ENCODE assay signal across 17 cellular contexts in genomic region chr4:14529653-14530052, GRCh38.
A peak's percentile ranks its signal among the peaks of the same experiment; 100 is the strongest.
DNase-seq lines count a peak whose midpoint lies in the region; ATAC-seq and TF ChIP-seq lines count a peak whose summit lies in the region.
"Had no signal": no experiment of that assay in that cellular context is flagged by ENCODE, and none has a peak within 500 bp of the region (broad histone marks: within the 10 kb centered on the region; RNA-seq: fewer than 3 reads in every experiment).

No MANE protein-coding gene starts in this region.

- H3K27me3 Mint-ChIP-seq in endodermal cell (ENCODE audit: insufficient read depth) = no peaks in the 10 kb centered on the region

- DNase-seq in NCI-H82 (lab: John Stamatoyannopoulos, UW) = peak; percentile 58
- no peak for DNase-seq in NCI-H82 treated with DMSO at 0.1 percent for 48 hours (lab: John Stamatoyannopoulos, UW; ENCODE audit: unreplicated experiment)
- DNase-seq in OCI-M1 (lab: John Stamatoyannopoulos, UW) = peak; percentile 47
- DNase-seq in endodermal cell = peak; percentile 75
- DNase-seq in retinal pigment epithelial cell (ENCODE audit: low read depth) = peak; percentile 92
- no peak for DNase-seq in esophagus squamous epithelium (lab: John Stamatoyannopoulos, UW)
- DNase-seq in activated naive CD4-positive, alpha-beta T cell (lab: John Stamatoyannopoulos, UW) = no peak
- DNase-seq: activated CD4-positive, alpha-beta T cell treated with anti-CD3 and anti-CD28 coated beads for 4 hours; cerebellar nuclear complex; DND-41; NCI-H2227 treated with DMSO at 0.1 percent for 48 hours had no signal

- no peak overlapping the region for H3K4me3 ChIP-seq in endodermal cell (ENCODE audit: low read length)
- H3K4me3 ChIP-seq in retinal pigment epithelial cell (ENCODE audit: low read length) = no peak overlapping the region
- no peak overlapping the region for H3K4me3 ChIP-seq in esophagus squamous epithelium
- H3K4me3 ChIP-seq: esophagus muscularis mucosa, K562, SK-N-MC had no signal

- no peak overlapping the region for H3K4me3 Mint-ChIP-seq in endodermal cell
- H3K4me3 Mint-ChIP-seq: activated T-helper 17 cell treated with anti-CD3 and anti-CD28 coated beads, Interleukin-2, amount 50 U/mL, for 72 hours; type B pancreatic cell had no signal

- peak overlapping the region; percentile 52 for H3K27ac Mint-ChIP-seq in endodermal cell
- H3K27ac Mint-ChIP-seq: activated T-helper 17 cell treated with anti-CD3 and anti-CD28 coated beads, Interleukin-2, amount 50 U/mL, for 72 hours; type B pancreatic cell had no signal

- no peak overlapping the region for H3K9ac ChIP-seq in endodermal cell (ENCODE audit: extremely low read depth, low read length, poor library complexity, severe bottlenecking)

- H3K9me3 ChIP-seq in endodermal cell (ENCODE audit: control insufficient read depth, low read length) = peaks cover 11% of the 10 kb centered on the region
- H3K9me3 ChIP-seq in esophagus squamous epithelium = no peaks in the 10 kb centered on the region
- H3K9me3 ChIP-seq: esophagus muscularis mucosa had no signal

- peaks cover 9% of the 10 kb centered on the region for H3K4me1 Mint-ChIP-seq in endodermal cell
- H3K4me1 Mint-ChIP-seq: activated T-helper 17 cell treated with anti-CD3 and anti-CD28 coated beads, Interleukin-2, amount 50 U/mL, for 72 hours had no signal

- H3K27ac ChIP-seq in endodermal cell (ENCODE audit: low read depth, low read length) (peak overlapping the region; percentile 52), esophagus squamous epithelium (no peak overlapping the region)
- H3K27ac ChIP-seq: esophagus muscularis mucosa, SK-N-MC had no signal

- H3K36me3 Mint-ChIP-seq in endodermal cell (ENCODE audit: low read depth) = no peaks in the 10 kb centered on the region
- H3K36me3 Mint-ChIP-seq: type B pancreatic cell had no signal

- H3K36me3 ChIP-seq in endodermal cell (ENCODE audit: control insufficient read depth, insufficient read depth, low read length) (no peaks in the 10 kb centered on the region), esophagus squamous epithelium (no peaks in the 10 kb centered on the region)
- H3K36me3 ChIP-seq: esophagus muscularis mucosa had no signal

- peaks cover 13% of the 10 kb centered on the region for H3K9me3 Mint-ChIP-seq in endodermal cell
- H3K9me3 Mint-ChIP-seq: activated T-helper 17 cell treated with anti-CD3 and anti-CD28 coated beads, Interleukin-2, amount 50 U/mL, for 72 hours; type B pancreatic cell had no signal

- intact Hi-C loops in esophagus squamous epithelium (cut with DNase I) = no loop called here

- H3K27me3 ChIP-seq in endodermal cell (ENCODE audit: control insufficient read depth, insufficient read depth, low read length, poor library complexity, severe bottlenecking) (no peaks in the 10 kb centered on the region), esophagus squamous epithelium (no peaks in the 10 kb centered on the region)
- H3K27me3 ChIP-seq: esophagus muscularis mucosa had no signal

- no peak for ATAC-seq in HG02884 (IDR thresholded peaks at IDR 0.05; ENCODE audit: unreplicated experiment)
- ATAC-seq: activated T-helper 17 cell treated with anti-CD3 and anti-CD28 coated beads, Interleukin-2, amount 50 U/mL, for 72 hours; K562 had no signal

- H3K4me1 ChIP-seq in endodermal cell (ENCODE audit: control insufficient read depth, insufficient read depth, low read length) (peaks cover 5% of the 10 kb centered on the region), esophagus squamous epithelium (peaks cover 0 to 8% (median 0%) of the 10 kb centered on the region in 3 donors)
- H3K4me1 ChIP-seq: esophagus muscularis mucosa had no signal

- TF ChIP-seq POLR2A in esophagus squamous epithelium (IDR thresholded peaks at IDR 0.05) = no peak

- WGBS in endodermal cell (ENCODE audit: insufficient coverage in 1 of 2, insufficient read length in 1 of 2), 2 experiments = 20 to 37% methylated on average over 3 to 4 of the region's 4 CpGs
- WGBS in esophagus squamous epithelium, 2 donors = 42 to 46% methylated on average over 4 of the region's 4 CpGs

- TF ChIP-seq CTCF in endodermal cell (conservative IDR thresholded peaks at IDR 0.05) (peak; percentile 19), retinal pigment epithelial cell (conservative IDR thresholded peaks at IDR 0.05; ENCODE audit: low read depth, low read length) (no peak), esophagus squamous epithelium (IDR thresholded peaks at IDR 0.05) (no peak)

Comparison
In these comparisons a context has a peak if more than half of its experiments do, and no peak if none do; other contexts are left out.
1. DNase-seq: peak in NCI-H82 (single experiment), OCI-M1 (single experiment), endodermal cell (single experiment) and retinal pigment epithelial cell (single experiment); none in NCI-H82 treated with DMSO at 0.1 percent for 48 hours (single experiment), esophagus squamous epithelium (single experiment) and activated naive CD4-positive, alpha-beta T cell (0 of 4).